Comparison of ENCODE assay signal across 12 cellular contexts in genomic region chr10:3758491-3758970, GRCh38. TPM values are rescaled to one million over a fixed set of nuclear protein-coding genes. Genes with fewer than 3 reads are reported as not detected.
DNase-seq lines count a peak whose midpoint lies in the region; ATAC-seq and TF ChIP-seq lines count a peak whose summit lies in the region.
"Had no signal": no experiment of that assay in that cellular context is flagged by ENCODE, and none has a peak within 500 bp of the region (broad histone marks: within the 10 kb centered on the region; RNA-seq: fewer than 3 reads in every experiment).

No MANE protein-coding gene starts in this region.

- H3K27me3 ChIP-seq in esophagus squamous epithelium, result no peaks in the 10 kb centered on the region
- H3K27me3 ChIP-seq in suprapubic skin, result no peaks in the 10 kb centered on the region

- CTCF ChIA-PET in WTC11 (lab: Charles Lee), result no interaction called here

- H3K4me3 ChIP-seq in esophagus squamous epithelium (no peak overlapping the region), suprapubic skin (no peak overlapping the region)
- H3K4me3 ChIP-seq: neural progenitor cell had no signal

- POLR2A ChIA-PET in WTC11 (lab: Charles Lee), result no interaction called here

- peaks cover 23 to 81% (median 33%) of the 10 kb centered on the region in 3 donors for H3K4me1 ChIP-seq in esophagus squamous epithelium
- peaks cover 44% of the 10 kb centered on the region for H3K4me1 ChIP-seq in suprapubic skin

- H3K9me3 Mint-ChIP-seq in activated T-cell treated with anti-CD3 and anti-CD28 coated beads, Interleukin-2, amount 50 U/mL, for 4 hours, result peaks cover 5% of the 10 kb centered on the region
- no peaks in the 10 kb centered on the region for H3K9me3 Mint-ChIP-seq in WTC11
- H3K9me3 Mint-ChIP-seq: neural progenitor cell had no signal

- 65 to 68% methylated on average over 2 to 3 of the region's 6 CpGs for WGBS in esophagus squamous epithelium, 2 donors
- 85% methylated on average over 6 of the region's 6 CpGs for WGBS in suprapubic skin

- no peaks in the 10 kb centered on the region for H3K27me3 Mint-ChIP-seq in activated T-cell treated with anti-CD3 and anti-CD28 coated beads, Interleukin-2, amount 50 U/mL, for 4 hours (ENCODE audit: low read depth)
- peaks cover 2% of the 10 kb centered on the region for H3K27me3 Mint-ChIP-seq in WTC11 (ENCODE audit: low read depth)

- no peak for TF ChIP-seq EP300 in suprapubic skin (IDR thresholded peaks at IDR 0.05)

- no peak for TF ChIP-seq POLR2A in esophagus squamous epithelium (IDR thresholded peaks at IDR 0.05)
- TF ChIP-seq POLR2A in suprapubic skin (IDR thresholded peaks at IDR 0.05), result no peak

- no peak overlapping the region for H3K27ac Mint-ChIP-seq in WTC11
- H3K27ac Mint-ChIP-seq: neural progenitor cell had no signal

- DNase-seq in activated T-cell treated with anti-CD3 and anti-CD28 coated beads, Interleukin-2, amount 50 U/mL, for 4 hours, result no peak
- no peak for DNase-seq in activated T-cell treated with anti-CD3 and anti-CD28 coated beads, Interleukin-2, amount 50 U/mL, for 1 hour
- DNase-seq in WTC11 (ENCODE audit: low spot score) (no peak), esophagus squamous epithelium (lab: John Stamatoyannopoulos, UW) (no peak), suprapubic skin (ENCODE audit: low spot score in 2 of 2) (peak in 1 of 2 donors; percentile 34), activated gamma-delta T cell treated with Interleukin-2 at 50 U/mL for 16 hours (no peak), SKM-1 treated with dmso at 0.1 percent for 144 hours (lab: John Stamatoyannopoulos, UW; ENCODE audit: unreplicated experiment) (no peak)
- DNase-seq: anterior cingulate cortex, Kasumi-1, NCI-H2029 treated with DMSO at 0.1 percent for 48 hours had no signal

- ATAC-seq in activated T-cell treated with anti-CD3 and anti-CD28 coated beads, Interleukin-2, amount 50 U/mL, for 4 hours, result no peak
- 0 out of 2 replicates have a peak, but pooled peaks have one; percentile 11 for ATAC-seq in WTC11
- ATAC-seq in GM18867 (IDR thresholded peaks at IDR 0.05; ENCODE audit: unreplicated experiment), result no peak

- H3K9me3 ChIP-seq in esophagus squamous epithelium (no peaks in the 10 kb centered on the region), suprapubic skin (no peaks in the 10 kb centered on the region)

- H3K27ac ChIP-seq in esophagus squamous epithelium, result peak overlapping the region; percentile 72 to 83 (median 77)
- peak overlapping the region; percentile 60 for H3K27ac ChIP-seq in suprapubic skin
- H3K27ac ChIP-seq: neural progenitor cell had no signal

- TF ChIP-seq CTCF in WTC11 (IDR thresholded peaks at IDR 0.05), result no peak
- TF ChIP-seq CTCF in esophagus squamous epithelium (IDR thresholded peaks at IDR 0.05), result no peak
- no peak for TF ChIP-seq CTCF in suprapubic skin (IDR thresholded peaks at IDR 0.05)

- no peaks in the 10 kb centered on the region for H3K36me3 ChIP-seq in esophagus squamous epithelium
- no peaks in the 10 kb centered on the region for H3K36me3 ChIP-seq in suprapubic skin
- H3K36me3 ChIP-seq: neural progenitor cell had no signal

- peak overlapping the region; percentile 61 for H3K4me3 Mint-ChIP-seq in activated T-cell treated with anti-CD3 and anti-CD28 coated beads, Interleukin-2, amount 50 U/mL, for 4 hours
- H3K4me3 Mint-ChIP-seq in WTC11, result no peak overlapping the region
- H3K4me3 Mint-ChIP-seq: neural progenitor cell had no signal

- intact Hi-C loops in esophagus squamous epithelium (cut with DNase I), result no loop called here

- peaks cover 81% of the 10 kb centered on the region for H3K4me1 Mint-ChIP-seq in activated T-cell treated with anti-CD3 and anti-CD28 coated beads, Interleukin-2, amount 50 U/mL, for 4 hours (ENCODE audit: low read depth)
- peaks cover 24% of the 10 kb centered on the region for H3K4me1 Mint-ChIP-seq in WTC11

- H3K36me3 Mint-ChIP-seq in activated T-cell treated with anti-CD3 and anti-CD28 coated beads, Interleukin-2, amount 50 U/mL, for 4 hours (ENCODE audit: insufficient read depth), result no peaks in the 10 kb centered on the region
- H3K36me3 Mint-ChIP-seq in WTC11, result no peaks in the 10 kb centered on the region
- H3K36me3 Mint-ChIP-seq: neural progenitor cell had no signal

TF ChIP-seq in WTC11, 78 proteins besides CTCF, POLR2A, EP300 and RAD21:
- TF ChIP-seq, protein P1, sequence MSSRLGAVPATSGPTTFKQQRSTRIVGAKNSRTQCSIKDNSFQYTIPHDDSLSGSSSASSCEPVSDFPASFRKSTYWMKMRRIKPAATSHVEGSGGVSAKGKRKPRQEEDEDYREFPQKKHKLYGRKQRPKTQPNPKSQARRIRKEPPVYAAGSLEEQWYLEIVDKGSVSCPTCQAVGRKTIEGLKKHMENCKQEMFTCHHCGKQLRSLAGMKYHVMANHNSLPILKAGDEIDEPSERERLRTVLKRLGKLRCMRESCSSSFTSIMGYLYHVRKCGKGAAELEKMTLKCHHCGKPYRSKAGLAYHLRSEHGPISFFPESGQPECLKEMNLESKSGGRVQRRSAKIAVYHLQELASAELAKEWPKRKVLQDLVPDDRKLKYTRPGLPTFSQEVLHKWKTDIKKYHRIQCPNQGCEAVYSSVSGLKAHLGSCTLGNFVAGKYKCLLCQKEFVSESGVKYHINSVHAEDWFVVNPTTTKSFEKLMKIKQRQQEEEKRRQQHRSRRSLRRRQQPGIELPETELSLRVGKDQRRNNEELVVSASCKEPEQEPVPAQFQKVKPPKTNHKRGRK (CRISPR knock-in tag; IDR thresholded peaks at IDR 0.05; ENCODE audit: borderline replicate concordance), result no peak
- TF ChIP-seq, protein P2, sequence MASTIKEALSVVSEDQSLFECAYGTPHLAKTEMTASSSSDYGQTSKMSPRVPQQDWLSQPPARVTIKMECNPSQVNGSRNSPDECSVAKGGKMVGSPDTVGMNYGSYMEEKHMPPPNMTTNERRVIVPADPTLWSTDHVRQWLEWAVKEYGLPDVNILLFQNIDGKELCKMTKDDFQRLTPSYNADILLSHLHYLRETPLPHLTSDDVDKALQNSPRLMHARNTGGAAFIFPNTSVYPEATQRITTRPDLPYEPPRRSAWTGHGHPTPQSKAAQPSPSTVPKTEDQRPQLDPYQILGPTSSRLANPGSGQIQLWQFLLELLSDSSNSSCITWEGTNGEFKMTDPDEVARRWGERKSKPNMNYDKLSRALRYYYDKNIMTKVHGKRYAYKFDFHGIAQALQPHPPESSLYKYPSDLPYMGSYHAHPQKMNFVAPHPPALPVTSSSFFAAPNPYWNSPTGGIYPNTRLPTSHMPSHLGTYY (CRISPR knock-in tag; IDR thresholded peaks at IDR 0.05), result no peak
- TF ChIP-seq ZNF263 (CRISPR knock-in tag; IDR thresholded peaks at IDR 0.05; ENCODE audit: low read depth) (no peak), ZNF138 (CRISPR knock-in tag; conservative IDR thresholded peaks at IDR 0.05) (no peak), JUN (CRISPR knock-in tag; IDR thresholded peaks at IDR 0.05) (no peak), FOXP4 (CRISPR knock-in tag; IDR thresholded peaks at IDR 0.05) (no peak), ELF4 (CRISPR knock-in tag; IDR thresholded peaks at IDR 0.05; ENCODE audit: low read depth) (no peak), ZBTB43 (CRISPR knock-in tag; IDR thresholded peaks at IDR 0.05) (no peak), CREB1 (CRISPR knock-in tag; IDR thresholded peaks at IDR 0.05) (no peak), E2F1 (CRISPR knock-in tag; IDR thresholded peaks at IDR 0.05) (no peak), ATF3 (CRISPR knock-in tag; conservative IDR thresholded peaks at IDR 0.05) (no peak), NR1H2 (CRISPR knock-in tag; IDR thresholded peaks at IDR 0.05) (no peak), KAT7 (CRISPR knock-in tag; IDR thresholded peaks at IDR 0.05; ENCODE audit: borderline replicate concordance) (no peak), ZNF219 (CRISPR knock-in tag; IDR thresholded peaks at IDR 0.05; ENCODE audit: borderline replicate concordance) (no peak)
TF ChIP-seq in WTC11: peak in this region for 0.

RNA-seq across cellular contexts. Expression of gene KLF6, which starts 26.5 kb away (rescaled TPM):
- total RNA-seq in activated T-cell treated with anti-CD3 and anti-CD28 coated beads, Interleukin-2, amount 50 U/mL, for 4 hours, result 100 to 1,000 TPM; 188 to 247 (median 209) TPM
- total RNA-seq in WTC11 (2021) (25.4 to 27.9 TPM (median 27.3 TPM) in 3 replicates), esophagus squamous epithelium (10 to 100 TPM; 39.6 to 91.2 (median 74.2) TPM), suprapubic skin (100 to 1,000 TPM; 242 to 484 (median 276) TPM)
